Comparison of ENCODE assay signal across 17 cellular contexts in genomic region chr16:88883117-88883895, GRCh38. TPM values are rescaled to one million over a fixed set of nuclear protein-coding genes. Genes with fewer than 3 reads are reported as not detected.
DNase-seq lines count a peak whose midpoint lies in the region; ATAC-seq, FAIRE-seq and TF ChIP-seq lines count a peak whose summit lies in the region.
"Had no signal": no experiment of that assay in that cellular context is flagged by ENCODE, and none has a peak within 500 bp of the region (broad histone marks: within the 10 kb centered on the region; RNA-seq: fewer than 3 reads in every experiment).

No MANE protein-coding gene starts in this region.

- TF ChIP-seq CTCF in activated B cell treated with CpG ODN at 0.5 μM for 24 hours (IDR thresholded peaks at IDR 0.05): no peak
- no peak for TF ChIP-seq CTCF in liver (IDR thresholded peaks at IDR 0.05; ENCODE audit: low read depth, low read length, missing input control)

- no peak for FAIRE-seq in GM19239 (lab: Jason Lieb, UNC)
- FAIRE-seq: G401.6 had no signal

- peak overlapping the region; percentile 12 for H3K27ac Mint-ChIP-seq in activated B cell treated with CpG ODN at 0.5 μM for 24 hours
- H3K27ac Mint-ChIP-seq in activated naive CD8-positive, alpha-beta T cell treated with anti-CD3 and anti-CD28 coated beads, Interleukin-2, amount 50 U/mL, for 24 hours: no peak overlapping the region
- H3K27ac Mint-ChIP-seq: CD4-positive, alpha-beta T cell had no signal

- H3K4me1 ChIP-seq in liver (ENCODE audit: control insufficient read depth in 4 of 4, insufficient read depth in 4 of 4, low read length in 3 of 4) (peaks cover 16 to 63% (median 40%) of the 10 kb centered on the region in 4 donors), skeletal muscle tissue (ENCODE audit: control insufficient read depth in 3 of 3, insufficient read depth in 3 of 3, low read length in 3 of 3) (peaks cover 53 to 65% (median 61%) of the 10 kb centered on the region in 3 donors)
- H3K4me1 ChIP-seq: SJCRH30 had no signal

- TF ChIP-seq RAD21 in liver (IDR thresholded peaks at IDR 0.05): no peak

- no peaks in the 10 kb centered on the region for H3K27me3 ChIP-seq in liver (ENCODE audit: control insufficient read depth in 4 of 4, insufficient read depth in 4 of 4, low read length in 3 of 4)
- H3K27me3 ChIP-seq in skeletal muscle tissue (ENCODE audit: control insufficient read depth in 3 of 3, insufficient read depth in 3 of 3, low read length in 3 of 3): no peaks in the 10 kb centered on the region
- H3K27me3 ChIP-seq: SJCRH30 had no signal

- no peaks in the 10 kb centered on the region for H3K27me3 Mint-ChIP-seq in activated B cell treated with CpG ODN at 0.5 μM for 24 hours
- no peaks in the 10 kb centered on the region for H3K27me3 Mint-ChIP-seq in activated naive CD8-positive, alpha-beta T cell treated with anti-CD3 and anti-CD28 coated beads, Interleukin-2, amount 50 U/mL, for 24 hours
- H3K27me3 Mint-ChIP-seq: CD4-positive, alpha-beta T cell had no signal

- CTCF ChIA-PET in activated B cell treated with CpG ODN at 0.5 μM for 24 hours (lab: Charles Lee): no interaction called here

- H3K27ac ChIP-seq in liver (ENCODE audit: low read depth in 1 of 2, low read length in 2 of 2) (peak overlapping the region; percentile 55 to 70), skeletal muscle tissue (ENCODE audit: low read depth, low read length) (peak overlapping the region; percentile 98)
- H3K27ac ChIP-seq: GM23248, SJCRH30 had no signal

- 71% methylated on average over 49 of the region's 49 CpGs for WGBS in liver

- no peaks in the 10 kb centered on the region for H3K9me3 Mint-ChIP-seq in activated B cell treated with CpG ODN at 0.5 μM for 24 hours
- H3K9me3 Mint-ChIP-seq in activated naive CD8-positive, alpha-beta T cell treated with anti-CD3 and anti-CD28 coated beads, Interleukin-2, amount 50 U/mL, for 24 hours: no peaks in the 10 kb centered on the region
- H3K9me3 Mint-ChIP-seq: CD4-positive, alpha-beta T cell had no signal

- no peaks in the 10 kb centered on the region for H3K9me3 ChIP-seq in liver (ENCODE audit: control insufficient read depth in 4 of 4, low read length in 3 of 4)
- no peaks in the 10 kb centered on the region for H3K9me3 ChIP-seq in skeletal muscle tissue (ENCODE audit: control insufficient read depth in 3 of 3, low read length in 3 of 3)
- H3K9me3 ChIP-seq: SJCRH30 had no signal

- H3K4me3 Mint-ChIP-seq in activated B cell treated with CpG ODN at 0.5 μM for 24 hours: no peak overlapping the region
- no peak overlapping the region for H3K4me3 Mint-ChIP-seq in activated naive CD8-positive, alpha-beta T cell treated with anti-CD3 and anti-CD28 coated beads, Interleukin-2, amount 50 U/mL, for 24 hours
- H3K4me3 Mint-ChIP-seq: CD4-positive, alpha-beta T cell had no signal

- intact Hi-C loops in activated B cell treated with CpG ODN at 0.5 μM for 24 hours (cut with micrococcal nuclease): no loop called here

- POLR2A ChIA-PET in activated B cell treated with CpG ODN at 0.5 μM for 24 hours (lab: Charles Lee): interaction anchor here (0.6 to 0.7 kb wide), 2 partner anchors 692 to 834 kb away, joined by 3 to 5 read pairs; partner anchors contain the start of gene CPNE7

- H3K36me3 ChIP-seq in liver (ENCODE audit: control insufficient read depth in 4 of 4, insufficient read depth in 3 of 4, low read depth in 1 of 4, low read length in 3 of 4) (peaks cover 0 to 2% (median 0%) of the 10 kb centered on the region in 4 donors), skeletal muscle tissue (ENCODE audit: control insufficient read depth in 3 of 3, insufficient read depth in 3 of 3, low read length in 3 of 3) (peaks cover 37 to 61% (median 54%) of the 10 kb centered on the region in 3 donors)
- H3K36me3 ChIP-seq: SJCRH30 had no signal

- H3K36me3 Mint-ChIP-seq in activated B cell treated with CpG ODN at 0.5 μM for 24 hours (ENCODE audit: low read depth): peaks cover 59% of the 10 kb centered on the region
- H3K36me3 Mint-ChIP-seq in activated naive CD8-positive, alpha-beta T cell treated with anti-CD3 and anti-CD28 coated beads, Interleukin-2, amount 50 U/mL, for 24 hours (ENCODE audit: low read depth): no peaks in the 10 kb centered on the region

- ATAC-seq in activated B cell treated with CpG ODN at 0.5 μM for 24 hours (ENCODE audit: low read depth): no peak
- ATAC-seq in activated naive CD8-positive, alpha-beta T cell treated with anti-CD3 and anti-CD28 coated beads, Interleukin-2, amount 50 U/mL, for 24 hours: no peak

- H3K4me3 ChIP-seq in liver (ENCODE audit: low read depth in 1 of 3, low read length in 3 of 3): no peak overlapping the region
- H3K4me3 ChIP-seq in skeletal muscle tissue (ENCODE audit: low read length in 3 of 3): peak overlapping the region; percentile 23 to 63 (median 58)
- H3K4me3 ChIP-seq: GM23248, SJCRH30 had no signal

- peak; percentile 57 for DNase-seq in GOT3 (lab: John Stamatoyannopoulos, UW)
- DNase-seq in activated B cell treated with CpG ODN at 0.5 μM for 24 hours: no peak
- no peak for DNase-seq in activated naive CD8-positive, alpha-beta T cell treated with anti-CD3 and anti-CD28 coated beads, Interleukin-2, amount 50 U/mL, for 24 hours
- no peak for DNase-seq in GM19239 (ENCODE audit: insufficient read length, low spot score)
- DNase-seq in activated CD4-positive, alpha-beta T cell treated with anti-CD3 and anti-CD28 coated beads, Interleukin-2, amount 50 U/mL, for 48 hours: no peak
- DNase-seq: CD4-positive, alpha-beta T cell; DMS79; GM23248; MM.1S; NCI-H1105; NCI-H510A; RPMI8226; SJCRH30 had no signal

- H3K9ac ChIP-seq in liver (ENCODE audit: low read depth in 1 of 2, low read length in 2 of 2) (no peak overlapping the region), skeletal muscle tissue (ENCODE audit: low read depth in 1 of 3, low read length in 3 of 3) (peak overlapping the region; percentile 76 to 80 (median 77))
- H3K9ac ChIP-seq: GM23248 had no signal

- H3K4me1 Mint-ChIP-seq in activated B cell treated with CpG ODN at 0.5 μM for 24 hours: peaks cover 10% of the 10 kb centered on the region
- H3K4me1 Mint-ChIP-seq in activated naive CD8-positive, alpha-beta T cell treated with anti-CD3 and anti-CD28 coated beads, Interleukin-2, amount 50 U/mL, for 24 hours: peaks cover 2% of the 10 kb centered on the region

TF ChIP-seq in liver, 16 proteins besides CTCF, POLR2A, EP300 and RAD21:
- TF ChIP-seq HNF4A (conservative IDR thresholded peaks at IDR 0.05) (peak in 1 of 2 donors; percentile 73), ATF3 (IDR thresholded peaks at IDR 0.05) (no peak), FOXA1 (IDR thresholded peaks at IDR 0.05) (no peak), RXRA (IDR thresholded peaks at IDR 0.05) (peak in 1 of 2 donors; percentile 86)

RNA-seq across cellular contexts. Expression of gene PABPN1L, which starts 16.8 kb away (rescaled TPM):
- total RNA-seq in activated B cell treated with CpG ODN at 0.5 μM for 24 hours (0.44 and 0.67 TPM in 2 replicates), liver (under 1 TPM in 1 of 2 donors, not detected in 1; 0.09 TPM), skeletal muscle tissue (not detected)
- polyA plus RNA-seq in liver: not detected
- total RNA-seq: A673; CD4-positive, alpha-beta T cell; GM23248; SJCRH30 had no signal
- polyA plus RNA-seq: GM23248 had no signal

RNA-seq across cellular contexts. Expression of gene TRAPPC2L, which starts 26.4 kb away (rescaled TPM):
- total RNA-seq in activated B cell treated with CpG ODN at 0.5 μM for 24 hours (38.7 and 54.8 TPM in 2 replicates), liver (10 to 100 TPM; 16.3 to 22.0 TPM), skeletal muscle tissue (29.2 TPM)
- 10 to 100 TPM; 22.4 to 59.4 TPM for polyA plus RNA-seq in liver

RNA-seq across cellular contexts. Expression of gene GALNS, which starts 26.6 kb away (rescaled TPM):
- total RNA-seq in activated B cell treated with CpG ODN at 0.5 μM for 24 hours (39.9 and 48.3 TPM in 2 replicates), liver (10 to 100 TPM in 1 of 2 donors, 1 to 10 TPM in 1; 6.8 to 20.6 TPM), skeletal muscle tissue (9.9 TPM)
- polyA plus RNA-seq in liver: 10 to 100 TPM in 1 of 2 donors, 1 to 10 TPM in 1; 8.5 to 13.0 TPM

Comparison
In these comparisons a context has a peak if more than half of its experiments do, and no peak if none do; other contexts are left out.
1. H3K4me3 ChIP-seq: peak in skeletal muscle tissue (3 of 3); none in liver (0 of 3).
2. H3K9ac ChIP-seq: peak in skeletal muscle tissue (3 of 3); none in liver (0 of 2).